24 cellular contexts compared by ENCODE assay signal in the genomic region with DNA sequence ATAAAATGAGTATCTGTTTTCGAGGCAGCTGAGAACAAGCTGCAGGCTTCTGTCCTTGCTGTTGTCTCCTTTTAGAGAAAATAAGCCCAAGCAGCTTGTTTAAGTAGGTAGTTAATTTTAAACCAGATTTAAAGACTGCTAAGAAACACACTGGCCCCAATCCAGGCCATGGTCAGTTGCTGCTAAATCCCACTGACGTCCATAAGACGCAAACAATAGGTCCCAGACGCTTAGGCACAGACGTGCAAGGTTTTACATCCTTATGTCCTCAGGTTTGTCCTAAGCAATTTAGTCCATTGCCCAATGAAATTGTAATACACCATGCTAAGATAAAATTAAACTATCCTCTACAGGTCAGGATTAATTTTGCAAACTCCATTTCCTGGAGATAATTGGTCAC.
A peak's percentile ranks its signal among the peaks of the same experiment; 100 is the strongest.
DNase-seq lines count a peak whose midpoint lies in the region; TF ChIP-seq lines count a peak whose summit lies in the region.
"Had no signal": no experiment of that assay in that cellular context is flagged by ENCODE, and none has a peak within 500 bp of the region (broad histone marks: within the 10 kb centered on the region; RNA-seq: fewer than 3 reads in every experiment).

No MANE protein-coding gene starts in this region.

- H3K9me3 ChIP-seq in endodermal cell (ENCODE audit: control insufficient read depth, low read length): peaks cover 16% of the 10 kb centered on the region
- H3K9me3 ChIP-seq: A549, BLaER1, Caco-2 had no signal

- H3K4me3 Mint-ChIP-seq in endodermal cell: no peak overlapping the region
- H3K4me3 Mint-ChIP-seq: B cell; CD14-positive monocyte; CD4-positive, alpha-beta memory T cell; CD4-positive, CD25-positive, alpha-beta regulatory T cell; CD8-positive, alpha-beta memory T cell had no signal

- no peaks in the 10 kb centered on the region for H3K36me3 ChIP-seq in endodermal cell (ENCODE audit: control insufficient read depth, insufficient read depth, low read length)
- H3K36me3 ChIP-seq: BLaER1 had no signal

- H3K27ac ChIP-seq in endodermal cell (ENCODE audit: low read depth, low read length): no peak overlapping the region
- H3K27ac ChIP-seq: 22Rv1, A549, BLaER1 had no signal

- H3K9ac ChIP-seq in endodermal cell (ENCODE audit: extremely low read depth, low read length, poor library complexity, severe bottlenecking): no peak overlapping the region
- H3K9ac ChIP-seq: BLaER1 had no signal

- H3K9me3 Mint-ChIP-seq in endodermal cell: peaks cover 9% of the 10 kb centered on the region

- H3K36me3 Mint-ChIP-seq in endodermal cell (ENCODE audit: low read depth): no peaks in the 10 kb centered on the region
- H3K36me3 Mint-ChIP-seq: CD14-positive monocyte; CD4-positive, alpha-beta memory T cell; CD4-positive, CD25-positive, alpha-beta regulatory T cell; CD8-positive, alpha-beta memory T cell had no signal

- no peaks in the 10 kb centered on the region for H3K27me3 ChIP-seq in endodermal cell (ENCODE audit: control insufficient read depth, insufficient read depth, low read length, poor library complexity, severe bottlenecking)
- H3K27me3 ChIP-seq: BLaER1 had no signal

- H3K4me1 ChIP-seq in endodermal cell (ENCODE audit: control insufficient read depth, insufficient read depth, low read length): peaks cover 8% of the 10 kb centered on the region
- H3K4me1 ChIP-seq: A549, BLaER1, Caco-2 had no signal

- H3K27me3 Mint-ChIP-seq in endodermal cell (ENCODE audit: insufficient read depth): no peaks in the 10 kb centered on the region
- H3K27me3 Mint-ChIP-seq: B cell; CD4-positive, alpha-beta memory T cell; CD4-positive, CD25-positive, alpha-beta regulatory T cell; CD8-positive, alpha-beta memory T cell had no signal

- peak overlapping the region; percentile 6 for H3K4me3 ChIP-seq in endodermal cell (ENCODE audit: low read length)
- H3K4me3 ChIP-seq: A549, BLaER1, GM12878 had no signal

- no peak overlapping the region for H3K27ac Mint-ChIP-seq in endodermal cell
- H3K27ac Mint-ChIP-seq: B cell; CD14-positive monocyte; CD4-positive, alpha-beta memory T cell; CD4-positive, CD25-positive, alpha-beta regulatory T cell had no signal

- peak; percentile 15 for DNase-seq in NCI-H460 (ENCODE audit: extremely low read depth, low read depth)
- peak; percentile 90 for DNase-seq in NCI-H82 treated with DMSO at 0.1 percent for 48 hours (lab: John Stamatoyannopoulos, UW; ENCODE audit: unreplicated experiment)
- DNase-seq in endodermal cell: no peak
- DNase-seq in superior temporal gyrus (ENCODE audit: extremely low spot score): peak; percentile 18
- DNase-seq in DMS53 treated with DMSO at 0.1 percent for 48 hours (lab: John Stamatoyannopoulos, UW; ENCODE audit: unreplicated experiment): no peak
- no peak for DNase-seq in COLO668 (lab: John Stamatoyannopoulos, UW; ENCODE audit: unreplicated experiment)
- DNase-seq in NCI-H748 (lab: John Stamatoyannopoulos, UW; ENCODE audit: unreplicated experiment): no peak
- DNase-seq: AML-193; C1 segment of cervical spinal cord; Caco-2; Calu3; CD4-positive, alpha-beta memory T cell; CD4-positive, CD25-positive, alpha-beta regulatory T cell; CD8-positive, alpha-beta memory T cell; DMS79; DND-41; EL; GDM1 had no signal

- WGBS in endodermal cell (ENCODE audit: insufficient coverage in 1 of 2, insufficient read length in 1 of 2), 2 experiments: 80 to 100% methylated on average over 2 to 5 of the region's 5 CpGs

- H3K4me1 Mint-ChIP-seq in endodermal cell: peaks cover 42% of the 10 kb centered on the region
- H3K4me1 Mint-ChIP-seq: B cell; CD14-positive monocyte; CD4-positive, alpha-beta memory T cell; CD4-positive, CD25-positive, alpha-beta regulatory T cell; CD8-positive, alpha-beta memory T cell had no signal

- no peak for TF ChIP-seq CTCF in endodermal cell (conservative IDR thresholded peaks at IDR 0.05)

Comparison
In these comparisons a context has a peak if more than half of its experiments do, and no peak if none do; other contexts are left out.
1. DNase-seq: peak in NCI-H460 (single experiment), NCI-H82 treated with DMSO at 0.1 percent for 48 hours (single experiment) and superior temporal gyrus (single experiment); none in endodermal cell (single experiment), DMS53 treated with DMSO at 0.1 percent for 48 hours (single experiment), COLO668 (single experiment) and NCI-H748 (single experiment).